In the genomic region with DNA sequence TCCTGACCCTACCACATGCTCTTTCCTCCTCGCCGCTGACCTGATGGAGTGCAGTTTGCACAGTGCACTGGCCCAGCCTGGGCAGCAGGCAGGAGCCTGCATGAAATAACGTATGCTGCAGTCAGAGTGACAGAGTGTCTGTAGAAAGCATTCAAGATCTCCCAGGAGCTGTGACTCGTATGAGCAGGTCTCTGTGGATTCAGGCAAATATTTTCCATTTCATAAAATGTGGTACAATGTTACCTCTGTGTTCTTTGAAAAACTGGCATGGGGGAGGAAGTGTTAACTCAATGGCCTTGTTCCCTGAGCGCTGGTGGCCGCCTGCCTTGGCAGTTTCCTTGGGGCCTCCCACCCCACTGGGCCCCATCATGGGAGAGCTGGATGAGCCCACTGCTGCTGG, we compare ENCODE assay signal across 19 cellular contexts.
A peak's percentile ranks its signal among the peaks of the same experiment; 100 is the strongest.
DNase-seq lines count a peak whose midpoint lies in the region; FAIRE-seq and TF ChIP-seq lines count a peak whose summit lies in the region.
"Had no signal": no experiment of that assay in that cellular context is flagged by ENCODE, and none has a peak within 500 bp of the region (broad histone marks: within the 10 kb centered on the region; RNA-seq: fewer than 3 reads in every experiment).

No MANE protein-coding gene starts in this region.

- DNase-seq in H1 (ENCODE audit: low read depth in 1 of 2, low spot score in 2 of 2) (no peak), neuronal stem cell (ENCODE audit: low spot score) (no peak), NCI-H82 treated with DMSO at 0.1 percent for 48 hours (lab: John Stamatoyannopoulos, UW; ENCODE audit: unreplicated experiment) (no peak), NCI-H226 (no peak), GDM1 (lab: John Stamatoyannopoulos, UW) (no peak), DMS53 treated with DMSO at 0.1 percent for 48 hours (lab: John Stamatoyannopoulos, UW; ENCODE audit: unreplicated experiment) (no peak)
- DNase-seq: Calu3; CD4-positive, alpha-beta T cell; DMS53; NCI-H1105 treated with DMSO at 0.1 percent for 48 hours; NCI-H1694 treated with DMSO at 0.1 percent for 48 hours; NCI-H2107; NCI-H2227 treated with DMSO at 0.1 percent for 48 hours; NCI-H69; OCI-M1; RPMI8226; SIG-M5 had no signal

- H3K4me2 ChIP-seq in H1 (ENCODE audit: insufficient read depth in 1 of 2, low read depth in 2 of 2, low read length in 2 of 2) = no peak overlapping the region
- no peak overlapping the region for H3K4me2 ChIP-seq in neuronal stem cell (ENCODE audit: insufficient read depth, low read length, poor library complexity, severe bottlenecking)

- TF ChIP-seq POLR2A in H1 (IDR thresholded peaks at IDR 0.05; ENCODE audit: control extremely low read depth in 1 of 2, low read depth in 2 of 2, low read length in 2 of 2) = no peak

- no peak overlapping the region for H2BK120ac ChIP-seq in H1 (replicated peaks; ENCODE audit: low read depth, low read length)
- no peak overlapping the region for H2BK120ac ChIP-seq in neuronal stem cell (ENCODE audit: low read depth, low read length)

- no peak overlapping the region for H4K8ac ChIP-seq in H1 (ENCODE audit: extremely low read depth, insufficient read depth, low read length)
- H4K8ac ChIP-seq in neuronal stem cell (ENCODE audit: low read depth, low read length) = no peak overlapping the region

- H3K4ac ChIP-seq in H1 (replicated peaks; ENCODE audit: insufficient read length, low read depth, low read length) = no peak overlapping the region
- H3K4ac ChIP-seq in neuronal stem cell (ENCODE audit: low read length) = no peak overlapping the region

- no peak overlapping the region for H4K5ac ChIP-seq in H1 (ENCODE audit: insufficient read length, low read depth, low read length)

- H2AK5ac ChIP-seq in H1 (ENCODE audit: low read depth, low read length) (no peak overlapping the region), neuronal stem cell (ENCODE audit: low read depth, low read length) (peak overlapping the region; percentile 13)

- H3K56ac ChIP-seq in H1 (replicated peaks; ENCODE audit: insufficient read length, low read depth, low read length) = no peak overlapping the region

- H3K18ac ChIP-seq in H1 (ENCODE audit: extremely low read depth, low read length) (no peak overlapping the region), neuronal stem cell (ENCODE audit: low read length) (peak overlapping the region; percentile 86)

- POLR2A ChIA-PET in HEK293 (lab: Yijun Ruan, JAX) = no interaction called here
- POLR2A ChIA-PET in H1 (lab: Charles Lee; ENCODE audit: partially characterized antibody) = no interaction called here

- H4K91ac ChIP-seq in H1 (replicated peaks; ENCODE audit: insufficient read length, low read length) (no peak overlapping the region), neuronal stem cell (ENCODE audit: low read depth, low read length, poor library complexity) (no peak overlapping the region)

- H2BK12ac ChIP-seq in H1 (ENCODE audit: low read depth, low read length) = no peak overlapping the region
- H2BK12ac ChIP-seq in neuronal stem cell (ENCODE audit: low read length) = peak overlapping the region; percentile 4

- H3K4me1 ChIP-seq in HEK293 (ENCODE audit: control insufficient read depth, insufficient read depth, low read length) (no peaks in the 10 kb centered on the region; the same call in 1 of the 2 replicates), H1 (replicated peaks in 1 of 4; ENCODE audit: control insufficient read depth in 3 of 4, insufficient read depth in 4 of 4, low read length in 3 of 4) (peaks cover 1 to 8% (median 4%) of the 10 kb centered on the region in 4 experiments; a peak in 4 of 7 replicates), neuronal stem cell (ENCODE audit: control insufficient read depth in 2 of 2, insufficient read depth in 1 of 2, low read depth in 1 of 2, low read length in 2 of 2) (peaks cover 11 to 16% of the 10 kb centered on the region in 2 donors)

- H3K27ac ChIP-seq in C4-2B (peak overlapping the region; percentile 2; the same call in 1 of the 2 replicates), HEK293 (ENCODE audit: extremely low read depth, low read depth, low read length) (no peak overlapping the region), H1 (ENCODE audit: low read depth, low read length) (no peak overlapping the region), neuronal stem cell (replicated peaks; ENCODE audit: low read length) (no peak overlapping the region)

- WGBS in H1 (ENCODE audit: extremely low coverage in 1 of 2, insufficient coverage in 1 of 2, insufficient read length in 1 of 2, insufficient replicate concordance in 2 of 2, low coverage in 1 of 2, low lambda C conversion rate in 2 of 2, missing lambda C conversion rate in 1 of 2), 2 experiments = 85% methylated on average over 6 of the region's 6 CpGs; no CpG with 5 or more reads in 1 of the 2 experiments
- no CpG with 5 or more reads among the region's 6 CpGs for WGBS in neuronal stem cell (ENCODE audit: extremely low coverage in 2 of 2, insufficient read length in 2 of 2, insufficient replicate concordance in 1 of 2), 2 donors

- no peaks in the 10 kb centered on the region for H3K27me3 ChIP-seq in H1 (replicated peaks in 1 of 4; ENCODE audit: control insufficient read depth in 3 of 4, extremely low read depth in 1 of 4, insufficient read depth in 3 of 4, low read length in 3 of 4)
- no peaks in the 10 kb centered on the region for H3K27me3 ChIP-seq in neuronal stem cell (ENCODE audit: control insufficient read depth in 3 of 3, insufficient read depth in 3 of 3, low read depth in 1 of 3, low read length in 3 of 3)

- no peaks in the 10 kb centered on the region for H3K23me2 ChIP-seq in H1 (ENCODE audit: low read depth, low read length)

- no peaks in the 10 kb centered on the region for H3K79me2 ChIP-seq in H1 (ENCODE audit: control insufficient read depth in 1 of 2, insufficient read depth in 2 of 2, low read length in 2 of 2)

- H3K9ac ChIP-seq in H1 (replicated peaks in 1 of 4; ENCODE audit: extremely low read depth in 1 of 4, low read depth in 3 of 4, low read length in 3 of 4) (no peak overlapping the region), neuronal stem cell (ENCODE audit: low read depth, low read length, poor library complexity) (no peak overlapping the region)

- H4K20me1 ChIP-seq in H1 (replicated peaks in 1 of 2; ENCODE audit: control insufficient read depth in 1 of 2, insufficient read depth in 2 of 2, low read length in 2 of 2) = no peaks in the 10 kb centered on the region

- H2BK20ac ChIP-seq in H1 (ENCODE audit: low read length) = 0 out of 2 replicates have a peak overlapping the region, but pooled peaks have one; percentile 21

- CTCF ChIA-PET in HEK293 (lab: Yijun Ruan, JAX) = no interaction called here
- CTCF ChIA-PET in H1 (lab: Charles Lee; ENCODE audit: partially characterized antibody) = no interaction called here

- FAIRE-seq in H1 (lab: Jason Lieb, UNC) = no peak

- H3K36me3 ChIP-seq in HEK293 (ENCODE audit: control insufficient read depth in 2 of 2, insufficient read depth in 1 of 2, low read length in 2 of 2) (no peaks in the 10 kb centered on the region), H1 (ENCODE audit: control insufficient read depth in 2 of 4, insufficient read depth in 4 of 4, low read length in 3 of 4) (no peaks in the 10 kb centered on the region), neuronal stem cell (replicated peaks in 1 of 2; ENCODE audit: control insufficient read depth in 2 of 2, insufficient read depth in 2 of 2, low read length in 2 of 2) (no peaks in the 10 kb centered on the region)

- H2AFZ ChIP-seq in H1 (ENCODE audit: low read length) (no peak overlapping the region), neuronal stem cell (ENCODE audit: low read length) (no peak overlapping the region)

- no peak for TF ChIP-seq RAD21 in H1 (IDR thresholded peaks at IDR 0.05 in 1 of 2, conservative IDR thresholded peaks at IDR 0.05 in 1 of 2; ENCODE audit: low read depth in 2 of 2, low read length in 2 of 2)

- H3K9me3 ChIP-seq in HEK293 (ENCODE audit: control insufficient read depth, insufficient read depth, low read depth, low read length) (no peaks in the 10 kb centered on the region), H1 (ENCODE audit: insufficient read depth in 2 of 2, low read depth in 1 of 2, low read length in 1 of 2) (no peaks in the 10 kb centered on the region), neuronal stem cell (replicated peaks in 1 of 2; ENCODE audit: control insufficient read depth in 2 of 2, insufficient read depth in 1 of 2, low read depth in 1 of 2, low read length in 2 of 2) (no peaks in the 10 kb centered on the region)

- H3K23ac ChIP-seq in H1 (ENCODE audit: insufficient read length) = no peak overlapping the region
- no peak overlapping the region for H3K23ac ChIP-seq in neuronal stem cell (ENCODE audit: low read depth, low read length, poor library complexity)

- TF ChIP-seq CTCF in C4-2B (conservative IDR thresholded peaks at IDR 0.05) (no peak), HEK293 (tag by site-specific recombination; IDR thresholded peaks at IDR 0.05) (no peak), H1 (IDR thresholded peaks at IDR 0.05; ENCODE audit: control extremely low read depth in 1 of 3, insufficient read depth in 1 of 3, low read depth in 1 of 3, low read length in 3 of 3) (no peak)

- H2BK15ac ChIP-seq in H1 (ENCODE audit: low read length) (no peak overlapping the region), neuronal stem cell (ENCODE audit: low read length) (peak overlapping the region; percentile 24)

- H3K4me3 ChIP-seq in HEK293 (ENCODE audit: low read depth, low read length) (no peak overlapping the region), H1 (ENCODE audit: extremely low read depth in 1 of 4, insufficient read depth in 2 of 4, low read depth in 3 of 4, low read length in 4 of 4) (no peak overlapping the region), neuronal stem cell (ENCODE audit: low read length in 2 of 2) (no peak overlapping the region)

- H3K79me1 ChIP-seq in H1 (ENCODE audit: low read depth, low read length) = no peaks in the 10 kb centered on the region
- H3K79me1 ChIP-seq in neuronal stem cell (ENCODE audit: low read depth, low read length) = no peaks in the 10 kb centered on the region

- no peak for TF ChIP-seq EP300 in H1 (IDR thresholded peaks at IDR 0.05; ENCODE audit: borderline replicate concordance in 1 of 2, low read depth in 2 of 2, low read length in 2 of 2)

- H3K14ac ChIP-seq in H1 (ENCODE audit: insufficient read length) (no peak overlapping the region), neuronal stem cell (ENCODE audit: low read length) (no peak overlapping the region)

- H2BK5ac ChIP-seq in H1 (ENCODE audit: low read depth, low read length) (no peak overlapping the region), neuronal stem cell (ENCODE audit: low read length) (no peak overlapping the region)

TF ChIP-seq in HEK293, 187 proteins besides CTCF, POLR2A, EP300 and RAD21 (continues in another document):
- TF ChIP-seq ZNF530 (tag by site-specific recombination; IDR thresholded peaks at IDR 0.05; ENCODE audit: low read depth) (no peak), YY1 (tag by site-specific recombination; IDR thresholded peaks at IDR 0.05) (no peak), ZNF214 (tag by site-specific recombination; IDR thresholded peaks at IDR 0.05; ENCODE audit: borderline replicate concordance) (0 out of 2 replicates have a peak, but pooled peaks have one; percentile 0)

TF ChIP-seq in H1, 55 proteins besides CTCF, POLR2A, EP300 and RAD21 (continues in another document):
- TF ChIP-seq RXRA (IDR thresholded peaks at IDR 0.05; ENCODE audit: insufficient read depth, low read depth, low read length) (no peak), YY1 (IDR thresholded peaks at IDR 0.05; ENCODE audit: low read depth, low read length) (no peak), BCL11A (IDR thresholded peaks at IDR 0.05; ENCODE audit: low read depth in 2 of 2, low read length in 2 of 2) (no peak)
